Comparison of ENCODE assay signal across 23 cellular contexts in genomic region chr15:70829366-70830166, GRCh38. TPM values are rescaled to one million over a fixed set of nuclear protein-coding genes. Genes with fewer than 3 reads are reported as not detected.
DNase-seq lines count a peak whose midpoint lies in the region; ATAC-seq, FAIRE-seq and TF ChIP-seq lines count a peak whose summit lies in the region.
"Had no signal": no experiment of that assay in that cellular context is flagged by ENCODE, and none has a peak within 500 bp of the region (broad histone marks: within the 10 kb centered on the region; RNA-seq: fewer than 3 reads in every experiment).

No MANE protein-coding gene starts in this region.

- peaks cover 3% of the 10 kb centered on the region in 2 donors for H3K36me3 ChIP-seq in kidney (ENCODE audit: control insufficient read depth in 1 of 2, insufficient read depth in 2 of 2, low read length in 2 of 2)
- H3K36me3 ChIP-seq: BE2C had no signal

- DNase-seq in Right ventricle myocardium superior: no peak
- no peak for DNase-seq in cardiac septum (ENCODE audit: low spot score)
- peak in 2 of 61 donors; percentile 17 to 29 for DNase-seq in caudate nucleus (lab: John Stamatoyannopoulos, UW)
- no peak for DNase-seq in kidney
- no peak for DNase-seq in urothelium cell line (ENCODE audit: low spot score)
- no peak for DNase-seq in NCI-H187 (lab: John Stamatoyannopoulos, UW)
- no peak for DNase-seq in hepatic stellate cell (ENCODE audit: low spot score)
- DNase-seq in activated CD8-positive, alpha-beta memory T cell treated with anti-CD3 and anti-CD28 coated beads, Interleukin-2, amount 50 U/mL, for 48 hours: no peak
- DNase-seq: activated CD4-positive, alpha-beta memory T cell treated with anti-CD3 and anti-CD28 coated beads, Interleukin-2, amount 10 ng/mL, durations not matched to agents 7 days and 5 days; activated CD4-positive, alpha-beta T cell treated with anti-CD3 and anti-CD28 coated beads for 1 hour; activated effector memory CD4-positive, alpha-beta T cell treated with Interleukin-2 at 50 U/mL for 16 hours; BE2C; DMS53; effector CD8-positive, alpha-beta T cell; GF-D8; H7; NCI-H1417; NCI-H2081 treated with DMSO at 0.1 percent for 48 hours; NCI-H226 had no signal

- no peak overlapping the region for H3K4me3 ChIP-seq in kidney (ENCODE audit: low read length in 2 of 2)
- H3K4me3 ChIP-seq: K562, tibial nerve had no signal

- peak overlapping the region; percentile 44 for H3K27ac ChIP-seq in caudate nucleus (ENCODE audit: low read depth, low read length)
- peak overlapping the region; percentile 54 to 57 for H3K27ac ChIP-seq in kidney (ENCODE audit: low read depth in 2 of 2, low read length in 2 of 2)
- H3K27ac ChIP-seq: tibial nerve had no signal

- H3K4me1 ChIP-seq in kidney (ENCODE audit: control insufficient read depth in 1 of 2, insufficient read depth in 1 of 2, low read depth in 1 of 2, low read length in 2 of 2): peaks cover 13 to 24% of the 10 kb centered on the region in 2 donors
- H3K4me1 ChIP-seq: BE2C had no signal

- no peak for TF ChIP-seq CTCF in kidney (IDR thresholded peaks at IDR 0.05; ENCODE audit: borderline replicate concordance, extremely low read depth, insufficient read depth)

- peak; percentile 42 for ATAC-seq in Right ventricle myocardium superior (ENCODE audit: poor library complexity)
- ATAC-seq: K562 had no signal

- H3K9ac ChIP-seq in kidney (ENCODE audit: low read length in 2 of 2): peak overlapping the region in 1 of 2 donors; percentile 9

- intact Hi-C loops in Right ventricle myocardium superior (cut with DNase I): no loop called here
- intact Hi-C loops in cardiac septum (cut with DNase I): no loop called here
- intact Hi-C loops in kidney (cut with DNase I): no loop called here

- FAIRE-seq in kidney (lab: Jason Lieb, UNC) (no peak), urothelium cell line (lab: Jason Lieb, UNC) (peak; percentile 42)
- FAIRE-seq: K562, RCC 7860 had no signal

- no peaks in the 10 kb centered on the region for H3K9me3 ChIP-seq in kidney (ENCODE audit: control insufficient read depth in 1 of 2, low read length in 2 of 2)
- H3K9me3 ChIP-seq: BE2C, tibial nerve had no signal

RNA-seq across cellular contexts. Expression of gene LARP6, which starts 24.4 kb away (rescaled TPM):
- 47.6 TPM for total RNA-seq in Right ventricle myocardium superior
- total RNA-seq in cardiac septum: 37.8 TPM
- 21.0 TPM for total RNA-seq in kidney
- polyA plus RNA-seq in kidney (ENCODE audit: insufficient read depth, low read depth, low replicate concordance): 62.8 TPM
- total RNA-seq: activated CD4-positive, alpha-beta memory T cell treated with anti-CD3 and anti-CD28 coated beads, Interleukin-2, amount 10 ng/mL, durations not matched to agents 7 days and 5 days; K562; T-helper 1 cell treated with Interleukin-12 subunit alpha and Interleukin-12 subunit beta and Interleukin-4 antibody, amounts not matched to agents 30 ng/mL and 1 ng/mL, for 36 hours had no signal
- polyA plus RNA-seq: K562 had no signal
